ENCODE assay signal across 10 cellular contexts in the genomic region with DNA sequence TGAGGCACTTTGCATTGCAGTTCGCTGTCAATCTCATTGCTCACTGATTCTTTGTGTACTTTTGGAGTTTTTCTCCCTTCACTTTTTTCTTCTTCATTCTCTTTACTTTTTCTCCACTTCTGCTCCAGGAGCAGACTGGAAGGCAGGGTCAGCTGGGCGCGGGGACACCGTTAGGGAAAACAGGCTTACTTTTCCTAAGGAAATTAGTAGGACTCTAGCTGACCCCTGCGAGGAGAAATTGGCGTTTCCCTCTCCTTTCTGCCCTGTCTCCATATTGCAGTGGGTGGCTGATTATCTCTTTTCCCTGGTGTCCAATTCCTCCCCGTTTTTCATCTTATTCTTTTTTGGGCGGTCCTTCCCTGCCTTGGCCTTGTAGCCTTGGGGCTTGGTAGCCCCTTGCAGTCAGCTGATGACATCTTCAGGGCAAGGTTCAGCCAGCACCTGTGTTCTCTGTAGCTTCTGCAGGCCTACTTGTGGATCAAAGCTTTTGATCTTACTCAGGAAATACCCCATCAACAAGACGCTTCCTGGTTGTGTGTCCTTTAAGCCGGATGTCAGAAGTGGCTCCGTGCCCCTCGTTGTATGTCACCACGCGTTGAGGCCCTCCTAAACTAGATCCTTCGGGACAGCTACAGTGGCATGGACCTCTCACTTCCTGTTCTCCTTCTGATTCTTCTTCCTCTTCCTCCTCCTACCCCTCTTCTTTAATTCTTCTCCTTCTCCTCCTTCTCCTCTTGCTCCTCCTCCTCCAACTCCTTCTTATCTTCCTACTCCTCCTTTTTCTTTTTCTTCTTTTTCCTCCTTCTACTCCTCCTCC. TPM values are rescaled to one million over a fixed set of nuclear protein-coding genes. Genes with fewer than 3 reads are reported as not detected.
DNase-seq lines count a peak whose midpoint lies in the region; ATAC-seq and TF ChIP-seq lines count a peak whose summit lies in the region.
"Had no signal": no experiment of that assay in that cellular context is flagged by ENCODE, and none has a peak within 500 bp of the region (broad histone marks: within the 10 kb centered on the region; RNA-seq: fewer than 3 reads in every experiment).

No MANE protein-coding gene starts in this region.

- peaks cover 30% of the 10 kb centered on the region for H3F3A ChIP-seq in MM.1S (ENCODE audit: insufficient read depth, low read length)

- H2AFZ ChIP-seq in MM.1S (ENCODE audit: low read length), result peak overlapping the region; percentile 73

- WGBS in esophagus muscularis mucosa, result 65% methylated on average over 15 of the region's 15 CpGs
- 53 to 56% (median 54%) methylated on average over 15 of the region's 15 CpGs for WGBS in ovary, 3 donors

- no peak for TF ChIP-seq CTCF in MM.1S (IDR thresholded peaks at IDR 0.05; ENCODE audit: low read length)
- TF ChIP-seq CTCF in esophagus muscularis mucosa (IDR thresholded peaks at IDR 0.05), result no peak
- no peak for TF ChIP-seq CTCF in ovary (IDR thresholded peaks at IDR 0.05)

- peak overlapping the region; percentile 90 for H3K27ac ChIP-seq in MM.1S (ENCODE audit: low read length)
- peak overlapping the region in 3 of 4 donors; percentile 15 to 86 (median 30) for H3K27ac ChIP-seq in esophagus muscularis mucosa (replicated peaks in 1 of 4)
- no peak overlapping the region for H3K27ac ChIP-seq in ovary

- H4K20me1 ChIP-seq in MM.1S (ENCODE audit: insufficient read depth, low read length), result no peaks in the 10 kb centered on the region

- H3K79me2 ChIP-seq in MM.1S (ENCODE audit: low read length), result peaks cover 23% of the 10 kb centered on the region

- H3K9me2 ChIP-seq in MM.1S (replicated peaks; ENCODE audit: insufficient read depth, low read length), result no peaks in the 10 kb centered on the region

- peak overlapping the region; percentile 86 for H3K9ac ChIP-seq in MM.1S (ENCODE audit: low read length)

- TF ChIP-seq EP300 in esophagus muscularis mucosa (IDR thresholded peaks at IDR 0.05), result no peak
- TF ChIP-seq EP300 in ovary (IDR thresholded peaks at IDR 0.05), result no peak

- H3K27me3 ChIP-seq in MM.1S (replicated peaks; ENCODE audit: insufficient read depth, low read length), result no peaks in the 10 kb centered on the region
- no peaks in the 10 kb centered on the region for H3K27me3 ChIP-seq in esophagus muscularis mucosa
- H3K27me3 ChIP-seq in ovary, result no peaks in the 10 kb centered on the region
- H3K27me3 ChIP-seq: body of pancreas had no signal

- no peak for TF ChIP-seq POLR2A in esophagus muscularis mucosa (IDR thresholded peaks at IDR 0.05; ENCODE audit: low read depth)
- no peak for TF ChIP-seq POLR2A in ovary (IDR thresholded peaks at IDR 0.05)

- H3K4me2 ChIP-seq in MM.1S (ENCODE audit: low read depth, low read length), result peak overlapping the region; percentile 86

- H3K9me3 ChIP-seq in MM.1S (replicated peaks; ENCODE audit: insufficient read depth, low read length) (no peaks in the 10 kb centered on the region), esophagus muscularis mucosa (no peaks in the 10 kb centered on the region), ovary (no peaks in the 10 kb centered on the region)
- H3K9me3 ChIP-seq: body of pancreas had no signal

- H3K36me3 ChIP-seq in MM.1S (replicated peaks; ENCODE audit: insufficient read depth, low read length) (no peaks in the 10 kb centered on the region), esophagus muscularis mucosa (no peaks in the 10 kb centered on the region), ovary (no peaks in the 10 kb centered on the region)

- H3K4me3 ChIP-seq in MM.1S (ENCODE audit: low read length) (peak overlapping the region; percentile 52), esophagus muscularis mucosa (peak overlapping the region in 2 of 4 donors; percentile 63 to 72), ovary (no peak overlapping the region)

- intact Hi-C loops in esophagus muscularis mucosa (cut with DNase I) (no loop called here), ovary (cut with DNase I) (no loop called here)

- peak; percentile 31 for ATAC-seq in GM19043 (IDR thresholded peaks at IDR 0.05; ENCODE audit: low read depth, unreplicated experiment)
- peak; percentile 28 for ATAC-seq in stimulated activated naive CD8-positive, alpha-beta T cell treated with anti-CD3 and anti-CD28 coated beads, Interleukin-15, Interleukin-2, amounts not matched to agents 100 U/mL and 50 U/mL, for 24 hours
- ATAC-seq in HG03571 (IDR thresholded peaks at IDR 0.05; ENCODE audit: unreplicated experiment), result no peak

- DNase-seq in MM.1S (peak; percentile 64), esophagus muscularis mucosa (ENCODE audit: extremely low spot score) (peak; percentile 14), NCI-H2029 (lab: John Stamatoyannopoulos, UW) (no peak), ovary (no peak), COLO829 (ENCODE audit: low spot score) (no peak)
- peak; percentile 34 for DNase-seq in stimulated activated naive CD8-positive, alpha-beta T cell treated with anti-CD3 and anti-CD28 coated beads, Interleukin-15, Interleukin-2, amounts not matched to agents 100 U/mL and 50 U/mL, for 24 hours
- DNase-seq: midbrain had no signal

- H3K4me1 ChIP-seq in MM.1S (ENCODE audit: low read length), result peaks cover 29% of the 10 kb centered on the region
- H3K4me1 ChIP-seq in esophagus muscularis mucosa, result peaks cover 11 to 43% (median 13%) of the 10 kb centered on the region in 4 donors
- H3K4me1 ChIP-seq in ovary (ENCODE audit: insufficient read depth), result peaks cover 4% of the 10 kb centered on the region

RNA-seq across cellular contexts. Expression of a gene that starts 36.1 kb away (rescaled TPM):
- total RNA-seq in esophagus muscularis mucosa, result 10 to 100 TPM; 11.8 to 19.4 (median 18.7) TPM
- total RNA-seq in ovary, result 10 to 100 TPM; 11.9 to 45.7 (median 35.1) TPM
- 10 to 100 TPM; 27.8 to 60.9 TPM for polyA plus RNA-seq in ovary

Comparison
In these comparisons a context has a peak if more than half of its experiments do, and no peak if none do; other contexts are left out.
1. DNase-seq: peak in MM.1S (single experiment), esophagus muscularis mucosa (single experiment) and stimulated activated naive CD8-positive, alpha-beta T cell treated with anti-CD3 and anti-CD28 coated beads, Interleukin-15, Interleukin-2, amounts not matched to agents 100 U/mL and 50 U/mL, for 24 hours (single experiment); none in NCI-H2029 (single experiment), ovary (0 of 5) and COLO829 (single experiment).
2. H3K27ac ChIP-seq: peak in MM.1S (single experiment) and esophagus muscularis mucosa (3 of 4); none in ovary (0 of 2).